ENCODE assay signal across 10 cellular contexts in the genomic region with DNA sequence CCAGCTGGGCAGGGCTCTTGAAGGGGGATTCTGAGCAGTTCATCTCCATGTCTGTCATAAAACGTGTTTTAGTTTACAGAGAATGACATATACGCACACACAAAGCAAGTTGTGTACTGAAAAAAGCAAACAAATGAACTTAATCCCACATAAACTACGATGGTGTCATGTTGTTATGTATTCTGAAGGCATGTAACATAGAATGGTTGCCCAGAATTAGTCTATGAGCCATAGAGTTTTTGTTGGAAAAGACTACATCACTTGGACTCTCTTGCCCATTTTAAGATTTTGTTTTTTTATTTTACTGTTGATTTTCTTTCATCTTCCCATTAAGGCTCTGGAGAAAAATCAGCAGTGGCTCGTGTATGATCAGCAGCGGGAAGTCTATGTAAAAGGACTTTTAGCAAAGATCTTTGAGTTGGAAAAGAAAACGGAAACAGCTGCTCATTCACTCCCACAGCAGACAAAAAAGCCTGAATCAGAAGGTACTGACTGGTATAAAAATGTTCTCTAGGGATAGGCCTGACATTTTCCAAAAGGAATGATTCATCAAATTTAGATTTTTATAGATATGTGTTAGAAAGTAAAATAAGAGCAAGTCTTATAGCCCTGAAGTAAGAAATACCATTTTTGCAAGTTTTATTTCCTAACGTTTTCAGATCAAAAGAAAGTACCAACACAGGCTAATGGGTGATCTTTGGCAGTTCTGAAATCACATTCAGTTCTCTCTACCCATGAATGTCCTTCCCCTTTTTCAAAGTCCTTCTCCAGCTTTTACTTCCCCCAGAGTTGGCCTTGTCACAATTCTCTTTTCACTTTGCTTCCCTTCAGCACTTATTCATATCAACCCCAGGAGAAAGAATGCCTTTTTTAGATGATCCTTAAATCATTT.
DNase-seq lines count a peak whose midpoint lies in the region; ATAC-seq lines count a peak whose summit lies in the region.
"Had no signal": no experiment of that assay in that cellular context is flagged by ENCODE, and none has a peak within 500 bp of the region (broad histone marks: within the 10 kb centered on the region; RNA-seq: fewer than 3 reads in every experiment).

No MANE protein-coding gene starts in this region.

- DNase-seq in Ammon's horn (ENCODE audit: low spot score) (peak; percentile 45), SKM-1 (lab: John Stamatoyannopoulos, UW; ENCODE audit: unreplicated experiment) (peak; percentile 53), globus pallidus (ENCODE audit: low spot score) (peak; percentile 38), putamen (ENCODE audit: low spot score) (peak; percentile 53), DMS 273 (lab: John Stamatoyannopoulos, UW; ENCODE audit: unreplicated experiment) (no peak), SHP77 (lab: John Stamatoyannopoulos, UW) (no peak), activated gamma-delta T cell treated with Interleukin-2 at 50 U/mL for 16 hours (no peak)
- DNase-seq: activated CD8-positive, alpha-beta memory T cell treated with anti-CD3 and anti-CD28 coated beads, Interleukin-2, amount 10 ng/mL, durations not matched to agents 7 days and 5 days; T-helper 9 cell had no signal

- no peak for ATAC-seq in HG03039 (IDR thresholded peaks at IDR 0.05; ENCODE audit: unreplicated experiment)
- ATAC-seq: activated CD8-positive, alpha-beta memory T cell treated with anti-CD3 and anti-CD28 coated beads, Interleukin-2, amount 10 ng/mL, durations not matched to agents 7 days and 5 days had no signal

Comparison
In these comparisons a context has a peak if more than half of its experiments do, and no peak if none do; other contexts are left out.
1. DNase-seq: peak in Ammon's horn (single experiment), SKM-1 (single experiment), globus pallidus (single experiment) and putamen (single experiment); none in DMS 273 (single experiment), SHP77 (0 of 2) and activated gamma-delta T cell treated with Interleukin-2 at 50 U/mL for 16 hours (single experiment).